In the genomic region with DNA sequence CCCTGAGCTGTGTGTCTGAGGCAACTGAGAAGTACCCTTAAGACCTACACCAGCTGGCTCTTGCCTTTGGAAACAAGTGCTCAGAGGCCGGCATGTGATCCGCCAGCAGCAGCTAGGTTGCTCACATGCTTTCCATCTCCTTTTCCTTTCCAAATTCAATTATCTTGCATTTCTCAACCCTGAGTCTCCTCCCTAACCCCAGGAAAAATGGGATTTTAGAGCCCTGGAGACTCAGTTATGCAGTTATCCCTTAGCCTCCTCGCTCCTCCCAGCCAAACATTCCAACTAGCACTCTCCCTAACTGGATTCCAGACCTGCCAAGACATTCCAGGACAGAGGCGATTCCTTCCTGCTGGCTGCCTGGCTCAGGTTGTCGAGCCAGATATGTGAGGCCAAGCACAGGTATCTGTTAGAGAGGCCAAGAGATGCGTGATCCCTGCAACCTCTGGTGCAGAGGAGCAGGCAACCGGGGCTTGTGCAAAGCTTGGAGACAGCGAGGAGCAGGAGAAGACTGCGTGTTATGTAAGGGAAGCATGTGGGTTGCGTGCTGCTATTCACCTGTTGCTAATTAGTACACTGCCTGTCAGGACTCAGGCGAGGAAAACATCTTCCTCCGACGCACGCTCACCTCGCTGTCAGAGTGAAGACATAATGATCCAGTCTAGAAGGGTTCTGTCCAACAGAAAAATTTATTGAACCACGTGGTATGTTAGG, we compare ENCODE assay signal across 15 cellular contexts.
DNase-seq lines count a peak whose midpoint lies in the region; FAIRE-seq lines count a peak whose summit lies in the region.
"Had no signal": no experiment of that assay in that cellular context is flagged by ENCODE, and none has a peak within 500 bp of the region (broad histone marks: within the 10 kb centered on the region; RNA-seq: fewer than 3 reads in every experiment).

No MANE protein-coding gene starts in this region.

- H3K27me3 ChIP-seq in esophagus (ENCODE audit: control insufficient read depth in 1 of 2, insufficient read depth in 2 of 2, low read length in 2 of 2) (no peaks in the 10 kb centered on the region), mesendoderm (ENCODE audit: insufficient read depth, low read length, poor library complexity) (no peaks in the 10 kb centered on the region), subcutaneous abdominal adipose tissue (ENCODE audit: control insufficient read depth in 5 of 5, insufficient read depth in 4 of 5, low read length in 5 of 5) (no peaks in the 10 kb centered on the region)
- H3K27me3 ChIP-seq: spleen had no signal

- no peak overlapping the region for H4K5ac ChIP-seq in mesendoderm (ENCODE audit: low read length)

- no peak overlapping the region for H3K4ac ChIP-seq in mesendoderm (ENCODE audit: low read depth, low read length)

- no peak overlapping the region for H2BK15ac ChIP-seq in mesendoderm (replicated peaks; ENCODE audit: low read depth)

- H3K4me1 ChIP-seq in esophagus (ENCODE audit: control insufficient read depth in 2 of 2, insufficient read depth in 2 of 2, low read length in 1 of 2) (no peaks in the 10 kb centered on the region), mesendoderm (ENCODE audit: control insufficient read depth, low read depth, low read length) (peaks cover 7% of the 10 kb centered on the region), subcutaneous abdominal adipose tissue (ENCODE audit: control insufficient read depth in 5 of 5, insufficient read depth in 5 of 5, low read length in 5 of 5) (peaks cover 4 to 46% (median 35%) of the 10 kb centered on the region in 5 donors)

- FAIRE-seq in HTR-8/SVneo (lab: Jason Lieb, UNC), result peak; percentile 46
- FAIRE-seq: GM19239 had no signal

- no peak overlapping the region for H3K4me2 ChIP-seq in mesendoderm (ENCODE audit: low read length)

- no peak for DNase-seq in HTR-8/SVneo (ENCODE audit: insufficient read length, low spot score)
- DNase-seq in mesendoderm, result peak; percentile 93
- no peak for DNase-seq in stimulated activated CD4-positive, alpha-beta T cell treated with anti-CD3 and anti-CD28 coated beads, Interleukin-12 subunit alpha, Interleukin-12 subunit beta, amount 100 ng/mL, for 4 hours
- no peak for DNase-seq in DMS153 treated with DMSO at 0.1 percent for 48 hours (lab: John Stamatoyannopoulos, UW; ENCODE audit: unreplicated experiment)
- DNase-seq in globus pallidus (ENCODE audit: low spot score), result no peak
- no peak for DNase-seq in NCI-H2227 treated with DMSO at 0.1 percent for 48 hours (lab: John Stamatoyannopoulos, UW)
- DNase-seq: activated naive CD8-positive, alpha-beta T cell treated with anti-CD3 and anti-CD28 coated beads, Interleukin-2, amount 10 ng/mL, durations not matched to agents 7 days and 5 days; dermis blood vessel endothelial cell; HCEC 1CT; NCI-H2029 treated with DMSO at 0.1 percent for 48 hours; spleen; T1000 had no signal

- H3K56ac ChIP-seq in mesendoderm (ENCODE audit: low read length), result no peak overlapping the region

- H4K8ac ChIP-seq in mesendoderm (ENCODE audit: low read depth, low read length), result no peak overlapping the region

- no peaks in the 10 kb centered on the region for H3K79me1 ChIP-seq in mesendoderm (ENCODE audit: low read length)

- no peak overlapping the region for H3K9ac ChIP-seq in mesendoderm (ENCODE audit: low read length)
- no peak overlapping the region for H3K9ac ChIP-seq in subcutaneous abdominal adipose tissue (ENCODE audit: low read length in 5 of 5)

- H2BK120ac ChIP-seq in mesendoderm (ENCODE audit: low read depth, low read length), result no peak overlapping the region

- no peak overlapping the region for H3K23ac ChIP-seq in mesendoderm (ENCODE audit: low read length)

- H3K27ac ChIP-seq in esophagus (ENCODE audit: low read depth in 2 of 2, low read length in 1 of 2) (peak overlapping the region; percentile 22 to 58), mesendoderm (ENCODE audit: low read depth, low read length) (no peak overlapping the region), subcutaneous abdominal adipose tissue (ENCODE audit: low read depth, low read length) (peak overlapping the region; percentile 24)
- H3K27ac ChIP-seq: spleen had no signal

- no peaks in the 10 kb centered on the region for H3K36me3 ChIP-seq in esophagus (ENCODE audit: control insufficient read depth in 2 of 2, insufficient read depth in 2 of 2, low read length in 1 of 2)
- H3K36me3 ChIP-seq in mesendoderm (ENCODE audit: control insufficient read depth, insufficient read depth, low read length), result no peaks in the 10 kb centered on the region
- H3K36me3 ChIP-seq in subcutaneous abdominal adipose tissue (ENCODE audit: control insufficient read depth in 5 of 5, insufficient read depth in 5 of 5, low read length in 5 of 5), result peaks cover 0 to 5% (median 0%) of the 10 kb centered on the region in 5 donors
- H3K36me3 ChIP-seq: spleen had no signal

- H2BK5ac ChIP-seq in mesendoderm (ENCODE audit: low read length), result no peak overlapping the region

- H3K4me3 ChIP-seq in esophagus (ENCODE audit: low read depth in 1 of 2, low read length in 2 of 2) (no peak overlapping the region), mesendoderm (ENCODE audit: low read length) (no peak overlapping the region), subcutaneous abdominal adipose tissue (ENCODE audit: low read depth in 1 of 5, low read length in 5 of 5) (peak overlapping the region in 1 of 5 donors; percentile 2)
- H3K4me3 ChIP-seq: spleen had no signal

- 63 to 70% methylated on average over 16 of the region's 16 CpGs for WGBS in esophagus, 2 donors
- no CpG with 5 or more reads among the region's 16 CpGs for WGBS in mesendoderm (ENCODE audit: extremely low coverage, insufficient coverage, low lambda C conversion rate)

- H3K9me3 ChIP-seq in esophagus (ENCODE audit: control insufficient read depth in 2 of 2, insufficient read depth in 1 of 2, low read depth in 1 of 2, low read length in 1 of 2) (peaks cover 0 to 3% of the 10 kb centered on the region in 2 donors), subcutaneous abdominal adipose tissue (ENCODE audit: control insufficient read depth in 5 of 5, low read length in 5 of 5) (peaks cover 0 to 11% (median 7%) of the 10 kb centered on the region in 5 donors)

- H2AK5ac ChIP-seq in mesendoderm (ENCODE audit: low read length), result no peak overlapping the region

- no peak overlapping the region for H3K18ac ChIP-seq in mesendoderm (ENCODE audit: low read length)

- H3K79me2 ChIP-seq in mesendoderm (ENCODE audit: control insufficient read depth, insufficient read depth, low read length), result no peaks in the 10 kb centered on the region
